In the genomic region with DNA sequence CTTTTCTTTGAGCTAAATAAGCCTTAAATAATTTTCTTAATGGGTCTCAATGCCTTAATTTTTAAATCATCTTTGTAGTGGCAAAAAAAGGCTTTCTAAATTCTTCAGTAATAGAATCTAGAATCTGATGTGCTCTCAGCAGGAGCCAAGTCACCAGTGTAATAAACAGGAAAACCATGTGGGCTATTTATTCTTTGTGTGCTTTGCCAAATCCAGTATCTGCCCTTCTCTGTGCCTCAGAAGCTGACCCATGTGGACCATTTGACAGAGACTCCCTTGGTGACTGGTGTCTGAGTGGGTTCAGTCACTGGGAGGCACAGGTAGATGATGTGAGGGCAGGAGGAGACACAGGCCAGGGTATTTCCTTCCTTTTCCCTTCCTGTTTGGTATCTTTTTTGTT, we compare ENCODE assay signal across 2 cellular contexts.
TF ChIP-seq lines count a peak whose summit lies in the region.

No MANE protein-coding gene starts in this region.

TF ChIP-seq in WTC11, 78 proteins besides CTCF, POLR2A, EP300 and RAD21 (continued from another document):
- TF ChIP-seq TEAD4 (CRISPR knock-in tag; IDR thresholded peaks at IDR 0.05) (no peak), NFYB (CRISPR knock-in tag; conservative IDR thresholded peaks at IDR 0.05; ENCODE audit: low read depth) (no peak), RELA (CRISPR knock-in tag; IDR thresholded peaks at IDR 0.05; ENCODE audit: borderline replicate concordance) (no peak), ELF4 (CRISPR knock-in tag; IDR thresholded peaks at IDR 0.05; ENCODE audit: low read depth) (no peak), ESRRA (CRISPR knock-in tag; IDR thresholded peaks at IDR 0.05; ENCODE audit: borderline replicate concordance) (no peak), ATF1 (CRISPR knock-in tag; IDR thresholded peaks at IDR 0.05) (no peak), MXD4 (CRISPR knock-in tag; IDR thresholded peaks at IDR 0.05; ENCODE audit: borderline replicate concordance) (no peak)
- TF ChIP-seq, protein P1, sequence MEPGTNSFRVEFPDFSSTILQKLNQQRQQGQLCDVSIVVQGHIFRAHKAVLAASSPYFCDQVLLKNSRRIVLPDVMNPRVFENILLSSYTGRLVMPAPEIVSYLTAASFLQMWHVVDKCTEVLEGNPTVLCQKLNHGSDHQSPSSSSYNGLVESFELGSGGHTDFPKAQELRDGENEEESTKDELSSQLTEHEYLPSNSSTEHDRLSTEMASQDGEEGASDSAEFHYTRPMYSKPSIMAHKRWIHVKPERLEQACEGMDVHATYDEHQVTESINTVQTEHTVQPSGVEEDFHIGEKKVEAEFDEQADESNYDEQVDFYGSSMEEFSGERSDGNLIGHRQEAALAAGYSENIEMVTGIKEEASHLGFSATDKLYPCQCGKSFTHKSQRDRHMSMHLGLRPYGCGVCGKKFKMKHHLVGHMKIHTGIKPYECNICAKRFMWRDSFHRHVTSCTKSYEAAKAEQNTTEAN (CRISPR knock-in tag; IDR thresholded peaks at IDR 0.05), result no peak
- TF ChIP-seq, protein P2, sequence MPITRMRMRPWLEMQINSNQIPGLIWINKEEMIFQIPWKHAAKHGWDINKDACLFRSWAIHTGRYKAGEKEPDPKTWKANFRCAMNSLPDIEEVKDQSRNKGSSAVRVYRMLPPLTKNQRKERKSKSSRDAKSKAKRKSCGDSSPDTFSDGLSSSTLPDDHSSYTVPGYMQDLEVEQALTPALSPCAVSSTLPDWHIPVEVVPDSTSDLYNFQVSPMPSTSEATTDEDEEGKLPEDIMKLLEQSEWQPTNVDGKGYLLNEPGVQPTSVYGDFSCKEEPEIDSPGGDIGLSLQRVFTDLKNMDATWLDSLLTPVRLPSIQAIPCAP (CRISPR knock-in tag; IDR thresholded peaks at IDR 0.05), result no peak

TF ChIP-seq in H1, 55 proteins besides CTCF, POLR2A, EP300 and RAD21:
- TF ChIP-seq, protein P3, sequence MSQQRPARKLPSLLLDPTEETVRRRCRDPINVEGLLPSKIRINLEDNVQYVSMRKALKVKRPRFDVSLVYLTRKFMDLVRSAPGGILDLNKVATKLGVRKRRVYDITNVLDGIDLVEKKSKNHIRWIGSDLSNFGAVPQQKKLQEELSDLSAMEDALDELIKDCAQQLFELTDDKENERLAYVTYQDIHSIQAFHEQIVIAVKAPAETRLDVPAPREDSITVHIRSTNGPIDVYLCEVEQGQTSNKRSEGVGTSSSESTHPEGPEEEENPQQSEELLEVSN (IDR thresholded peaks at IDR 0.05), result no peak
TF ChIP-seq in H1: peak in this region for 0.
